16 cellular contexts compared by ENCODE assay signal in genomic region chr16:28191364-28191985, GRCh38. TPM values are rescaled to one million over a fixed set of nuclear protein-coding genes. Genes with fewer than 3 reads are reported as not detected.
A peak's percentile ranks its signal among the peaks of the same experiment; 100 is the strongest.
DNase-seq lines count a peak whose midpoint lies in the region; ATAC-seq and TF ChIP-seq lines count a peak whose summit lies in the region.
"Had no signal": no experiment of that assay in that cellular context is flagged by ENCODE, and none has a peak within 500 bp of the region (broad histone marks: within the 10 kb centered on the region; RNA-seq: fewer than 3 reads in every experiment).

No MANE protein-coding gene starts in this region.

- peak overlapping the region; percentile 32 for H3K4me3 Mint-ChIP-seq in T-helper 2 cell treated with Interferon-gamma antibody and Interleukin-4, amounts not matched to agents 5 μg/mL and 100 μg/mL, for 36 hours
- H3K4me3 Mint-ChIP-seq in osteocyte (ENCODE audit: unreplicated experiment) = no peak overlapping the region
- H3K4me3 Mint-ChIP-seq: neural crest cell had no signal

- POLR2A ChIA-PET in PC-3 (lab: Charles Lee; ENCODE audit: unreplicated experiment) = no interaction called here

- H3K27me3 ChIP-seq in PC-3 (ENCODE audit: low read length) = no peaks in the 10 kb centered on the region
- H3K27me3 ChIP-seq in effector memory CD4-positive, alpha-beta T cell (replicated peaks; ENCODE audit: control insufficient read depth, insufficient read depth, low read length, poor library complexity, severe bottlenecking) = no peaks in the 10 kb centered on the region
- H3K27me3 ChIP-seq: sigmoid colon had no signal

- H4K20me1 ChIP-seq in PC-3 (ENCODE audit: low read length) = peaks cover 38% of the 10 kb centered on the region

- no peak overlapping the region for H2AFZ ChIP-seq in PC-3 (ENCODE audit: low read length)

- ATAC-seq in PC-3 = peak; percentile 35
- ATAC-seq: SK-N-SH treated with all-trans-retinoic acid at 6 μM for 48 hours had no signal

- H3K9me3 Mint-ChIP-seq in T-helper 2 cell treated with Interferon-gamma antibody and Interleukin-4, amounts not matched to agents 5 μg/mL and 100 μg/mL, for 36 hours = no peaks in the 10 kb centered on the region
- H3K9me3 Mint-ChIP-seq in osteocyte (ENCODE audit: unreplicated experiment) = no peaks in the 10 kb centered on the region
- H3K9me3 Mint-ChIP-seq: neural crest cell had no signal

- peaks cover 21% of the 10 kb centered on the region for H3K36me3 ChIP-seq in PC-3 (ENCODE audit: low read depth, low read length)
- peaks cover 3% of the 10 kb centered on the region for H3K36me3 ChIP-seq in effector memory CD4-positive, alpha-beta T cell (ENCODE audit: control insufficient read depth, insufficient read depth, low read length)
- H3K36me3 ChIP-seq: sigmoid colon had no signal

- H3K9me3 ChIP-seq in PC-3 (ENCODE audit: low read length) = no peaks in the 10 kb centered on the region
- no peaks in the 10 kb centered on the region for H3K9me3 ChIP-seq in effector memory CD4-positive, alpha-beta T cell (ENCODE audit: control insufficient read depth, low read length)
- H3K9me3 ChIP-seq: Caco-2, left ventricle myocardium inferior, sigmoid colon had no signal

- H3K9me2 ChIP-seq in PC-3 (replicated peaks; ENCODE audit: low read length) = no peaks in the 10 kb centered on the region

- H3K27ac Mint-ChIP-seq in T-helper 2 cell treated with Interferon-gamma antibody and Interleukin-4, amounts not matched to agents 5 μg/mL and 100 μg/mL, for 36 hours = peak overlapping the region; percentile 74
- H3K27ac Mint-ChIP-seq in osteocyte (ENCODE audit: unreplicated experiment) = peak overlapping the region; percentile 48

- H3K4me3 ChIP-seq in PC-3 (ENCODE audit: low read length) = no peak overlapping the region
- no peak overlapping the region for H3K4me3 ChIP-seq in effector memory CD4-positive, alpha-beta T cell (ENCODE audit: insufficient read depth, low read depth, low read length, poor library complexity, severe bottlenecking)
- no peak overlapping the region for H3K4me3 ChIP-seq in lower leg skin (ENCODE audit: low read depth, poor library complexity, severe bottlenecking)
- H3K4me3 ChIP-seq: left ventricle myocardium inferior, sigmoid colon had no signal

- no peak overlapping the region for H3K4me2 ChIP-seq in PC-3 (ENCODE audit: low read length)

- no peak for TF ChIP-seq POLR2A in lower leg skin (IDR thresholded peaks at IDR 0.05)

- TF ChIP-seq CTCF in PC-3 (conservative IDR thresholded peaks at IDR 0.05; ENCODE audit: low read depth, low read length) (no peak), osteocyte (IDR thresholded peaks at IDR 0.05) (no peak), lower leg skin (IDR thresholded peaks at IDR 0.05) (no peak)

- 41 to 53% methylated on average over 3 of the region's 3 CpGs for WGBS in lower leg skin, 2 donors

- H3K27me3 Mint-ChIP-seq in T-helper 2 cell treated with Interferon-gamma antibody and Interleukin-4, amounts not matched to agents 5 μg/mL and 100 μg/mL, for 36 hours (ENCODE audit: low read depth) = no peaks in the 10 kb centered on the region
- H3K27me3 Mint-ChIP-seq in osteocyte (ENCODE audit: unreplicated experiment) = no peaks in the 10 kb centered on the region

- H3K4me1 ChIP-seq in PC-3 (ENCODE audit: insufficient read depth, low read length) = peaks cover 26% of the 10 kb centered on the region
- peaks cover 66% of the 10 kb centered on the region for H3K4me1 ChIP-seq in effector memory CD4-positive, alpha-beta T cell (ENCODE audit: control insufficient read depth, insufficient read depth, low read length, poor library complexity, severe bottlenecking)

- intact Hi-C loops in PC-3 (cut with micrococcal nuclease) = no loop called here
- intact Hi-C loops in lower leg skin (cut with DNase I; ENCODE audit: low total_unique reads) = no loop called here

- BruUV-seq in PC-3 (replicated peaks; lab: Mats Ljungman, UMichigan) = no TSS peak

- no peak overlapping the region for H3K9ac ChIP-seq in PC-3 (ENCODE audit: low read length)

- H3K27ac ChIP-seq in PC-3 (ENCODE audit: low read length) = no peak overlapping the region
- H3K27ac ChIP-seq in effector memory CD4-positive, alpha-beta T cell (ENCODE audit: insufficient read depth, low read length, poor library complexity, severe bottlenecking) = peak overlapping the region; percentile 95
- H3K27ac ChIP-seq: HL-60, left ventricle myocardium inferior, sigmoid colon had no signal

- CTCF ChIA-PET in PC-3 (lab: Charles Lee) = no interaction called here

- H3K36me3 Mint-ChIP-seq in T-helper 2 cell treated with Interferon-gamma antibody and Interleukin-4, amounts not matched to agents 5 μg/mL and 100 μg/mL, for 36 hours (ENCODE audit: low read depth) = peaks cover 46% of the 10 kb centered on the region
- peaks cover 6% of the 10 kb centered on the region for H3K36me3 Mint-ChIP-seq in osteocyte (ENCODE audit: unreplicated experiment)

- peaks cover 86% of the 10 kb centered on the region for H3K4me1 Mint-ChIP-seq in T-helper 2 cell treated with Interferon-gamma antibody and Interleukin-4, amounts not matched to agents 5 μg/mL and 100 μg/mL, for 36 hours (ENCODE audit: low read depth)
- H3K4me1 Mint-ChIP-seq in osteocyte (ENCODE audit: unreplicated experiment) = peaks cover 72% of the 10 kb centered on the region

- peaks cover 99% of the 10 kb centered on the region for H3K79me2 ChIP-seq in PC-3 (ENCODE audit: low read length)

- DNase-seq in T-helper 2 cell treated with Interferon-gamma antibody and Interleukin-4, amounts not matched to agents 5 μg/mL and 100 μg/mL, for 36 hours (ENCODE audit: low spot score) = no peak
- DNase-seq in T-helper 2 cell = no peak
- DNase-seq in PC-3 = peak; percentile 46
- no peak for DNase-seq in effector memory CD4-positive, alpha-beta T cell
- DNase-seq in osteocyte (ENCODE audit: extremely low spot score, unreplicated experiment) = no peak
- no peak for DNase-seq in lower leg skin (ENCODE audit: low spot score in 2 of 2)
- no peak for DNase-seq in HuH-7 (ENCODE audit: low spot score)
- no peak for DNase-seq in glomerular visceral epithelial cell (ENCODE audit: extremely low spot score)
- DNase-seq: activated effector memory CD4-positive, alpha-beta T cell treated with anti-CD3 and anti-CD28 coated beads, Interleukin-2, amount 50 U/mL, for 16 hours; Caco-2; GOT3; left ventricle myocardium inferior; sigmoid colon had no signal

- no peaks in the 10 kb centered on the region for H3F3A ChIP-seq in PC-3 (ENCODE audit: low read length, unreplicated experiment)

RNA-seq across cellular contexts. Expression of gene XPO6, which starts 20.3 kb away (rescaled TPM):
- 106 and 110 TPM in 2 replicates for total RNA-seq in PC-3 (2014; rRNA removed)
- 128 and 138 TPM in 2 replicates for total RNA-seq in osteocyte
- total RNA-seq in lower leg skin = 100 to 1,000 TPM in 2 of 4 donors, 10 to 100 TPM in 2; 45.7 to 104 (median 78.1) TPM
